In the genomic region with DNA sequence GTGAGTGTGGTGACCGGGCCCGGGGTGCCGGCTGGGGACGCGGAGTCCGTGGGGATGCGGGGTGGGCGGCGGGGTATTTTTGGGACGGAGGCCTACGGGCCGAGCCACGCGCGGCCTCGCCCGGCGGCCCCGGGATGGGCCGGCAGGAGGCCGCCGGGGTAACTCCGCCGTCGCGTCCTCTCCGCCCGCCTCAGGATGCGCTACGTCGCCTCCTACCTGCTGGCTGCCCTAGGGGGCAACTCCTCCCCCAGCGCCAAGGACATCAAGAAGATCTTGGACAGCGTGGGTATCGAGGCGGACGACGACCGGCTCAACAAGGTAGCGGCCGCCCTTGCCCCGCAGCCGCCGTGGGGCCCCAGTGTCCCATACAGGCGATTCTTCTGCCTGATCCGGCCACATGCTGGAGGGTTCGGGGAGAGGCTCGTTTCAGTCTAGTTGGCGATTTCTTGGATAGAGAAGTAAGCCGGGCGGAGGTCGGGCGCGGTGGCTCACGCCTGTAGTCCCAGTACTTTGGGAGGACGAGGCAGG, we compare ENCODE assay signal across 1 cellular context.
TF ChIP-seq lines count a peak whose summit lies in the region.

No MANE protein-coding gene starts in this region.

TF ChIP-seq in HCT116, 20 proteins besides CTCF, POLR2A, EP300 and RAD21 (continued from another document):
- TF ChIP-seq, protein P1, sequence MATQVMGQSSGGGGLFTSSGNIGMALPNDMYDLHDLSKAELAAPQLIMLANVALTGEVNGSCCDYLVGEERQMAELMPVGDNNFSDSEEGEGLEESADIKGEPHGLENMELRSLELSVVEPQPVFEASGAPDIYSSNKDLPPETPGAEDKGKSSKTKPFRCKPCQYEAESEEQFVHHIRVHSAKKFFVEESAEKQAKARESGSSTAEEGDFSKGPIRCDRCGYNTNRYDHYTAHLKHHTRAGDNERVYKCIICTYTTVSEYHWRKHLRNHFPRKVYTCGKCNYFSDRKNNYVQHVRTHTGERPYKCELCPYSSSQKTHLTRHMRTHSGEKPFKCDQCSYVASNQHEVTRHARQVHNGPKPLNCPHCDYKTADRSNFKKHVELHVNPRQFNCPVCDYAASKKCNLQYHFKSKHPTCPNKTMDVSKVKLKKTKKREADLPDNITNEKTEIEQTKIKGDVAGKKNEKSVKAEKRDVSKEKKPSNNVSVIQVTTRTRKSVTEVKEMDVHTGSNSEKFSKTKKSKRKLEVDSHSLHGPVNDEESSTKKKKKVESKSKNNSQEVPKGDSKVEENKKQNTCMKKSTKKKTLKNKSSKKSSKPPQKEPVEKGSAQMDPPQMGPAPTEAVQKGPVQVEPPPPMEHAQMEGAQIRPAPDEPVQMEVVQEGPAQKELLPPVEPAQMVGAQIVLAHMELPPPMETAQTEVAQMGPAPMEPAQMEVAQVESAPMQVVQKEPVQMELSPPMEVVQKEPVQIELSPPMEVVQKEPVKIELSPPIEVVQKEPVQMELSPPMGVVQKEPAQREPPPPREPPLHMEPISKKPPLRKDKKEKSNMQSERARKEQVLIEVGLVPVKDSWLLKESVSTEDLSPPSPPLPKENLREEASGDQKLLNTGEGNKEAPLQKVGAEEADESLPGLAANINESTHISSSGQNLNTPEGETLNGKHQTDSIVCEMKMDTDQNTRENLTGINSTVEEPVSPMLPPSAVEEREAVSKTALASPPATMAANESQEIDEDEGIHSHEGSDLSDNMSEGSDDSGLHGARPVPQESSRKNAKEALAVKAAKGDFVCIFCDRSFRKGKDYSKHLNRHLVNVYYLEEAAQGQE (IDR thresholded peaks at IDR 0.05; ENCODE audit: low read depth) = no peak
- TF ChIP-seq FOSL1 (IDR thresholded peaks at IDR 0.05; ENCODE audit: low read depth) = no peak
- TF ChIP-seq, protein P2, sequence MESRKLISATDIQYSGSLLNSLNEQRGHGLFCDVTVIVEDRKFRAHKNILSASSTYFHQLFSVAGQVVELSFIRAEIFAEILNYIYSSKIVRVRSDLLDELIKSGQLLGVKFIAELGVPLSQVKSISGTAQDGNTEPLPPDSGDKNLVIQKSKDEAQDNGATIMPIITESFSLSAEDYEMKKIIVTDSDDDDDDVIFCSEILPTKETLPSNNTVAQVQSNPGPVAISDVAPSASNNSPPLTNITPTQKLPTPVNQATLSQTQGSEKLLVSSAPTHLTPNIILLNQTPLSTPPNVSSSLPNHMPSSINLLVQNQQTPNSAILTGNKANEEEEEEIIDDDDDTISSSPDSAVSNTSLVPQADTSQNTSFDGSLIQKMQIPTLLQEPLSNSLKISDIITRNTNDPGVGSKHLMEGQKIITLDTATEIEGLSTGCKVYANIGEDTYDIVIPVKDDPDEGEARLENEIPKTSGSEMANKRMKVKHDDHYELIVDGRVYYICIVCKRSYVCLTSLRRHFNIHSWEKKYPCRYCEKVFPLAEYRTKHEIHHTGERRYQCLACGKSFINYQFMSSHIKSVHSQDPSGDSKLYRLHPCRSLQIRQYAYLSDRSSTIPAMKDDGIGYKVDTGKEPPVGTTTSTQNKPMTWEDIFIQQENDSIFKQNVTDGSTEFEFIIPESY (IDR thresholded peaks at IDR 0.05; ENCODE audit: extremely low read depth, insufficient replicate concordance, low read length) = no peak
- TF ChIP-seq, protein P3, sequence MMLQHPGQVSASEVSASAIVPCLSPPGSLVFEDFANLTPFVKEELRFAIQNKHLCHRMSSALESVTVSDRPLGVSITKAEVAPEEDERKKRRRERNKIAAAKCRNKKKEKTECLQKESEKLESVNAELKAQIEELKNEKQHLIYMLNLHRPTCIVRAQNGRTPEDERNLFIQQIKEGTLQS (IDR thresholded peaks at IDR 0.05) = no peak
- no peak for TF ChIP-seq EGR1 (IDR thresholded peaks at IDR 0.05; ENCODE audit: low read depth)
- no peak for TF ChIP-seq SRF (IDR thresholded peaks at IDR 0.05; ENCODE audit: low read depth)
- no peak for TF ChIP-seq SIN3A (IDR thresholded peaks at IDR 0.05; ENCODE audit: low read depth)
- TF ChIP-seq JUND (IDR thresholded peaks at IDR 0.05) = no peak
- no peak for TF ChIP-seq CBX3 (IDR thresholded peaks at IDR 0.05; ENCODE audit: low read depth)
- TF ChIP-seq ZNF274 (IDR thresholded peaks at IDR 0.05; ENCODE audit: low read depth, low read length) = no peak
- no peak for TF ChIP-seq SP1 (IDR thresholded peaks at IDR 0.05; ENCODE audit: low read depth)
- no peak for TF ChIP-seq CEBPB (IDR thresholded peaks at IDR 0.05; ENCODE audit: low read depth)
- TF ChIP-seq YY1 (IDR thresholded peaks at IDR 0.05; ENCODE audit: extremely low read depth, insufficient replicate concordance, low read depth, low read length) = no peak
